3 cellular contexts compared by ENCODE assay signal in the genomic region with DNA sequence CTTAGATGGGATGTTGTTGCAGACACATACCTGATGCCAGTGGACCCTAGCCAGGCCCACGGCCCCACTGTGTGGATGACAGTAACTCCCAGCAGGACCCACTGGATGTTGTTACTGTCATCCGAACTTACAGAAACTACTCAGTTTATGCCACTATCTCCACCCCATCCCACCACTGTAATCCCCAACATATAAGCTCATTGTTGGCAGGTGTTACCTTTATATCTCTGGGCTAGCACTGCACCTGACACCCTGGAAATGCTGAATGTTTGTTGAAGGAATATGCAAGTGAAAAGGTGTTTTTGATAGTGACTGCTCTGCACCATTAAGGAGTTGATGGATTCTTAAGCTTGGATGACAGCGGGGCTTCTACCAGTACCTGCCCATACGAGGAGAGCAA.
"Had no signal": no experiment of that assay in that cellular context is flagged by ENCODE, and none has a peak within 500 bp of the region (broad histone marks: within the 10 kb centered on the region; RNA-seq: fewer than 3 reads in every experiment).

No MANE protein-coding gene starts in this region.

- DNase-seq: GDM1, GF-D8 had no signal

- H3K4me3 ChIP-seq: GM12878 had no signal

- ATAC-seq: GM12878 had no signal
